Comparison of ENCODE assay signal across 21 cellular contexts in the genomic region with DNA sequence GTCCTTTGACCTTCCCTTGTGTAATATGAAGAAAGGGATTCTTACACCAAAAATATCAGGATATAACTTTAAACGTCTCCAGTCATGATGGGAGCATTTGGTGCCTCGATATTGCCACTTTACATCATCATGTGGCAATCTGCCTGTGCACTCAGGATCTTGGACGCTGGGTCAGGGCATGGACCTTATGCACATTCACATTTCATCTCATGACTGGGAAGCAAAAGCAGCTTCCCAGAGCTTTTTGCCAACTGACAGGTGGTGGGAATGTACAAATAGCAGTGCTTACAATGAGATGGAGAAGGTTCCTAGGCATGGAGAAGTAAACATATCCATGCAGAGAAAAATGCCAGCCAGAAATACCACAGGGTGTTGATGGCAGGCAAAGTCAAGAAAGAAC.
"Had no signal": no experiment of that assay in that cellular context is flagged by ENCODE, and none has a peak within 500 bp of the region (broad histone marks: within the 10 kb centered on the region; RNA-seq: fewer than 3 reads in every experiment).

No MANE protein-coding gene starts in this region.

- H3K9me3 ChIP-seq: lower lobe of right lung, tibial nerve had no signal

- ATAC-seq: activated CD8-positive, alpha-beta T cell treated with anti-CD3 and anti-CD28 coated beads for 36 hours; lower lobe of right lung; stimulated activated naive CD8-positive, alpha-beta T cell treated with anti-CD3 and anti-CD28 coated beads, Interleukin-15, Interleukin-2, amounts not matched to agents 100 U/mL and 50 U/mL, for 24 hours had no signal

- H3K27me3 Mint-ChIP-seq: activated B cell treated with CpG ODN at 0.5 μM for 24 hours; activated CD8-positive, alpha-beta T cell treated with anti-CD3 and anti-CD28 coated beads for 36 hours; activated naive CD8-positive, alpha-beta T cell treated with anti-CD3 and anti-CD28 coated beads, Interleukin-2, amount 10 ng/mL, durations not matched to agents 7 days and 5 days; brain; dendritic cell treated with granulocyte-macrophage colony-stimulating factor and Interleukin-4, amounts not matched to agents 40 ng/mL and 50 ng/mL, for 4 days had no signal

- H3K27ac ChIP-seq: hepatocyte, lower lobe of right lung had no signal

- H3K36me3 ChIP-seq: lower lobe of right lung, tibial nerve had no signal

- H3K79me2 ChIP-seq: hepatocyte had no signal

- H3K4me1 ChIP-seq: lower lobe of right lung had no signal

- H3K4me1 Mint-ChIP-seq: activated B cell treated with CpG ODN at 0.5 μM for 24 hours; activated naive CD8-positive, alpha-beta T cell treated with anti-CD3 and anti-CD28 coated beads, Interleukin-2, amount 10 ng/mL, durations not matched to agents 7 days and 5 days; nephron progenitor cell had no signal

- H3K9me3 Mint-ChIP-seq: activated B cell treated with CpG ODN at 0.5 μM for 24 hours; activated CD8-positive, alpha-beta T cell treated with anti-CD3 and anti-CD28 coated beads for 36 hours; activated naive CD8-positive, alpha-beta T cell treated with anti-CD3 and anti-CD28 coated beads, Interleukin-2, amount 10 ng/mL, durations not matched to agents 7 days and 5 days; activated T-helper 2 cell treated with anti-CD3 and anti-CD28 coated beads, Interferon-gamma antibody, Interleukin-2, Interleukin-4, amounts not matched to agents 10 μg/mL and 5 μg/mL and 100 μg/mL, durations not matched to agents 14 hours and 24 hours and 36 hours; brain; dendritic cell treated with granulocyte-macrophage colony-stimulating factor and Interleukin-4, amounts not matched to agents 40 ng/mL and 50 ng/mL, for 4 days; nephron progenitor cell; T-helper 2 cell treated with Interferon-gamma antibody and Interleukin-4, amounts not matched to agents 5 μg/mL and 100 μg/mL, for 36 hours had no signal

- H3K4me3 Mint-ChIP-seq: activated B cell treated with CpG ODN at 0.5 μM for 24 hours; activated CD8-positive, alpha-beta T cell treated with anti-CD3 and anti-CD28 coated beads for 36 hours; activated naive CD8-positive, alpha-beta T cell treated with anti-CD3 and anti-CD28 coated beads, Interleukin-2, amount 10 ng/mL, durations not matched to agents 7 days and 5 days; brain; dendritic cell treated with granulocyte-macrophage colony-stimulating factor and Interleukin-4, amounts not matched to agents 40 ng/mL and 50 ng/mL, for 4 days; nephron progenitor cell; T-helper 2 cell treated with Interferon-gamma antibody and Interleukin-4, amounts not matched to agents 5 μg/mL and 100 μg/mL, for 36 hours had no signal

- H3K4me2 ChIP-seq: hepatocyte had no signal

- H3K27me3 ChIP-seq: hepatocyte, tibial nerve had no signal

- DNase-seq: activated B cell treated with CpG ODN at 0.5 μM for 24 hours; activated CD4-positive, alpha-beta T cell treated with anti-CD3 and anti-CD28 coated beads for 48 hours; activated CD8-positive, alpha-beta T cell treated with anti-CD3 and anti-CD28 coated beads for 36 hours; activated naive CD4-positive, alpha-beta T cell treated with Interleukin-2 at 50 U/mL for 16 hours; activated naive CD8-positive, alpha-beta T cell treated with anti-CD3 and anti-CD28 coated beads, Interleukin-2, amount 10 ng/mL, durations not matched to agents 7 days and 5 days; activated T-cell treated with anti-CD3 and anti-CD28 coated beads, Interleukin-2, amount 50 U/mL, for 1 hour; central memory CD4-positive, alpha-beta T cell; effector memory CD4-positive, alpha-beta T cell; foreskin fibroblast; lower lobe of right lung; nephron progenitor cell; retina; stimulated activated CD4-positive, alpha-beta T cell treated with anti-CD3 and anti-CD28 coated beads, Interleukin-12 subunit alpha, Interleukin-12 subunit beta, amount 100 ng/mL, for 4 hours; stimulated activated CD4-positive, alpha-beta T cell treated with anti-CD3 and anti-CD28 coated beads, Interleukin-1b, Interleukin-23, amount 100 ng/mL, for 48 hours; stimulated activated naive CD8-positive, alpha-beta T cell treated with anti-CD3 and anti-CD28 coated beads, Interleukin-15, Interleukin-2, amounts not matched to agents 100 U/mL and 50 U/mL, for 24 hours had no signal

- H2AFZ ChIP-seq: hepatocyte had no signal

- H3K4me3 ChIP-seq: hepatocyte, lower lobe of right lung, tibial nerve had no signal

- H3K27ac Mint-ChIP-seq: activated B cell treated with CpG ODN at 0.5 μM for 24 hours; activated CD8-positive, alpha-beta T cell treated with anti-CD3 and anti-CD28 coated beads for 36 hours; activated naive CD8-positive, alpha-beta T cell treated with anti-CD3 and anti-CD28 coated beads, Interleukin-2, amount 10 ng/mL, durations not matched to agents 7 days and 5 days; activated T-helper 2 cell treated with anti-CD3 and anti-CD28 coated beads, Interferon-gamma antibody, Interleukin-2, Interleukin-4, amounts not matched to agents 10 μg/mL and 5 μg/mL and 100 μg/mL, durations not matched to agents 14 hours and 24 hours and 36 hours; dendritic cell treated with granulocyte-macrophage colony-stimulating factor and Interleukin-4, amounts not matched to agents 40 ng/mL and 50 ng/mL, for 4 days; nephron progenitor cell; T-helper 2 cell treated with Interferon-gamma antibody and Interleukin-4, amounts not matched to agents 5 μg/mL and 100 μg/mL, for 36 hours had no signal
